ENCODE assay signal across 7 cellular contexts in the genomic region with DNA sequence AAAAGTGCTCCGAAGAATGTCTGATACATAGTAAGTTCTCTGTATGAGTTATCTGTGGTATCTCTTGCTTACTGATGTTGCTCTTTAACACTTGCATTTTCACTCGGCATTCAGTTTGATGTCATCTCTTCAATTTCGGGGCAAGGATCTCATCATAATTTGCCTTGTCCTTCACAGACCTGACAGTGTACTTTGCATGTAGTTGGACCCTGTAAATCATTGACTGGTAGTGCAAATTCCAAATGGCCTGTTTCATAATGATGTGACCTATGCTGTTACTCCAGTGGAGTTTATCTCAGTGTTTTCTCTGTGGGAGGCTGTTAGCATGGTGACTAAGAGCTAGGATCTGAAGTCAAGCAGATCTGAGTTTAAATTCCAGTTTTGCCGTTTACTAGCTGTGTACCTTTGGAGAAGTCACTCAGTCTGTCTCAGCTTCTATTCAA. TPM values are rescaled to one million over a fixed set of nuclear protein-coding genes. Genes with fewer than 3 reads are reported as not detected.
DNase-seq lines count a peak whose midpoint lies in the region; ATAC-seq and TF ChIP-seq lines count a peak whose summit lies in the region.

No MANE protein-coding gene starts in this region.

- no peaks in the 10 kb centered on the region for H3K4me1 ChIP-seq in foreskin keratinocyte

- DNase-seq in cardiac fibroblast (ENCODE audit: low read depth in 2 of 2) (peak; percentile 55 to 77), omental fat pad (ENCODE audit: low spot score) (no peak), foreskin keratinocyte (no peak)

- no peak for TF ChIP-seq CTCF in cardiac fibroblast (IDR thresholded peaks at IDR 0.05; ENCODE audit: low read depth, low read length)
- no peak for TF ChIP-seq CTCF in omental fat pad (IDR thresholded peaks at IDR 0.05)
- no peak for TF ChIP-seq CTCF in foreskin keratinocyte (conservative IDR thresholded peaks at IDR 0.05)

- H3K27ac ChIP-seq in foreskin keratinocyte = no peak overlapping the region

- H3K27me3 ChIP-seq in foreskin keratinocyte = peaks cover 5% of the 10 kb centered on the region

- no peak overlapping the region for H3K4me3 ChIP-seq in cardiac fibroblast (replicated peaks in 1 of 2; ENCODE audit: low read depth in 2 of 2, low read length in 2 of 2)

- ATAC-seq in GM18520 (IDR thresholded peaks at IDR 0.05; ENCODE audit: unreplicated experiment) (peak; percentile 89), HG02870 (IDR thresholded peaks at IDR 0.05; ENCODE audit: unreplicated experiment) (peak; percentile 87), omental fat pad (ENCODE audit: low FRiP score) (peak; percentile 54), foreskin keratinocyte (no peak), HG03097 (IDR thresholded peaks at IDR 0.05; ENCODE audit: low FRiP score, unreplicated experiment) (no peak), GM21717 (IDR thresholded peaks at IDR 0.05; ENCODE audit: unreplicated experiment) (no peak)

RNA-seq across cellular contexts. Expression of gene ABCD3, which starts 34.2 kb away (rescaled TPM):
- total RNA-seq in omental fat pad = 10 to 100 TPM; 18.5 to 43.5 (median 23.4) TPM
- 33.4 and 35.7 TPM in 2 replicates for total RNA-seq in foreskin keratinocyte
- polyA plus RNA-seq in foreskin keratinocyte = 11.4 and 15.9 TPM in 2 replicates

Comparison
In these comparisons a context has a peak if more than half of its experiments do, and no peak if none do; other contexts are left out.
1. ATAC-seq: peak in GM18520 (single experiment), HG02870 (single experiment) and omental fat pad (single experiment); none in foreskin keratinocyte (single experiment), HG03097 (single experiment) and GM21717 (single experiment).
2. DNase-seq: peak in cardiac fibroblast (2 of 2); none in omental fat pad (single experiment) and foreskin keratinocyte (0 of 2).